In genomic region chr13:113749507-113749906, GRCh38 we compare ENCODE assay signal across 23 cellular contexts.
"Had no signal": no experiment of that assay in that cellular context is flagged by ENCODE, and none has a peak within 500 bp of the region (broad histone marks: within the 10 kb centered on the region; RNA-seq: fewer than 3 reads in every experiment).

No MANE protein-coding gene starts in this region.

- H3K4me1 ChIP-seq: esophagus squamous epithelium, sigmoid colon, suprapubic skin, vagina had no signal

- ATAC-seq: effector memory CD8-positive, alpha-beta T cell; left ventricle myocardium superior; mucosa of descending colon had no signal

- H3K9me3 ChIP-seq: esophagus squamous epithelium, heart right ventricle, mucosa of descending colon, ovary, sigmoid colon, suprapubic skin, transverse colon, vagina had no signal

- H3K36me3 ChIP-seq: esophagus squamous epithelium, heart right ventricle, ovary, sigmoid colon, suprapubic skin, transverse colon, vagina had no signal

- DNase-seq: effector memory CD8-positive, alpha-beta T cell; erythroblast; esophagus squamous epithelium; foreskin melanocyte; glutamatergic neuron; heart right ventricle; mesenchymal stem cell; naive B cell; ovary; retina; sigmoid colon; stimulated activated CD4-positive, alpha-beta T cell treated with anti-CD3 and anti-CD28 coated beads, Interleukin-4, amount 100 ng/mL, for 4 hours; transverse colon had no signal

- H3K27me3 ChIP-seq: ovary, suprapubic skin, transverse colon, vagina had no signal

- H3K4me3 Mint-ChIP-seq: effector memory CD8-positive, alpha-beta T cell; mesothelial cell of epicardium; naive B cell; natural killer cell treated with Interleukin-12 subunit alpha and Interleukin-12 subunit beta and Interleukin-15 and Interleukin-18, amount 100 ng/mL, for 72 hours; neural crest cell; stimulated activated memory B cell treated with anti-CD40 and anti-IgM and Interleukin-4, amounts not matched to agents 10 μg/mL and 1 μg/mL and 100 μg/mL, for 72 hours; stimulated activated naive CD8-positive, alpha-beta T cell treated with anti-CD3 and anti-CD28 coated beads, Interleukin-15, Interleukin-2, amounts not matched to agents 100 ng/mL and 50 ng/mL, for 24 hours had no signal

- H3K4me3 ChIP-seq: coronary artery, esophagus squamous epithelium, heart right ventricle, mucosa of descending colon, ovary, sigmoid colon, suprapubic skin, transverse colon, vagina had no signal

- H3K27ac ChIP-seq: coronary artery, esophagus squamous epithelium, heart right ventricle, ovary, sigmoid colon, suprapubic skin, transverse colon, vagina had no signal

- H3K27ac Mint-ChIP-seq: effector memory CD8-positive, alpha-beta T cell; mesothelial cell of epicardium; natural killer cell treated with Interleukin-12 subunit alpha and Interleukin-12 subunit beta and Interleukin-15 and Interleukin-18, amount 100 ng/mL, for 72 hours; stimulated activated memory B cell treated with anti-CD40 and anti-IgM and Interleukin-4, amounts not matched to agents 10 μg/mL and 1 μg/mL and 100 μg/mL, for 72 hours; stimulated activated naive CD8-positive, alpha-beta T cell treated with anti-CD3 and anti-CD28 coated beads, Interleukin-15, Interleukin-2, amounts not matched to agents 100 ng/mL and 50 ng/mL, for 24 hours had no signal

- H3K4me1 Mint-ChIP-seq: mesothelial cell of epicardium, neural crest cell had no signal

- H3K36me3 Mint-ChIP-seq: mesothelial cell of epicardium; naive B cell; natural killer cell treated with Interleukin-12 subunit alpha and Interleukin-12 subunit beta and Interleukin-15 and Interleukin-18, amount 100 ng/mL, for 72 hours; stimulated activated memory B cell treated with anti-CD40 and anti-IgM and Interleukin-4, amounts not matched to agents 10 μg/mL and 1 μg/mL and 100 μg/mL, for 72 hours had no signal
